ENCODE assay signal across 8 cellular contexts in the genomic region with DNA sequence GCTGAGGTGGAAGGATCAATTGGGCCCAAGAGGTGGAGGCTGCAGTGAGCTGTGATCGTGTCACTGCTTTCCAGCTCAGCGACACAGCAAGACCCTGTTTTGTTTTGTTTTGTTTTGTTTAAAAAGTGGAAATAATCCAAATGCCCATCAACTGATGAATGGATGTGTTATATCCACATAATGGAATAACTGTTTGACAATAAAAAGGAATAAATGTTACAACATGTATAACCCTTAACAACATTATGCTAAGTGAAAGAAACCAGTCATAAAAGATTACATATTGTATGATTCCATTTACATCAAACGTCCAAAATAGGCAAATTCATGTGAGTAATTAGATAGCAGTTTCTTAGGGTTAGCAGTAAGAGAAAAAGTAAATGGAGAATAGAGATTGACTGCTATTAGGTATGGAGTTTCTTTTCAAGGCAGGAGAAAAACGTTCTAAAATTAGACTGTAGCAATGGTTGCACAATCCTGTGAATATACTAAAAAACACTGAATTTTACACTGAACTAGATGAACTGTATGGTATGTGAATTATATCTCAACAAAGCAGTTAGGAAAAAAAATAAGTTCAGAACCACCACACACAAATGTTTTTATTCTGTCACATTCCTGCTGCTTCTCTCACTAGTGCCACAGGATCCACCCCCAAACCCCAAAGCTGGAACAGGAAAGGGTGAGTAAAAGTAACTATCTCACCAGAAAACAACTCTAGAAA.
DNase-seq lines count a peak whose midpoint lies in the region; ATAC-seq lines count a peak whose summit lies in the region.

No MANE protein-coding gene starts in this region.

- peaks cover 37% of the 10 kb centered on the region for H3K36me3 Mint-ChIP-seq in activated T-cell treated with anti-CD3 and anti-CD28 coated beads, Interleukin-2, amount 50 U/mL, for 24 hours (ENCODE audit: low read depth)
- peaks cover 10% of the 10 kb centered on the region for H3K36me3 Mint-ChIP-seq in activated naive CD8-positive, alpha-beta T cell treated with anti-CD3 and anti-CD28 coated beads, Interleukin-2, amount 50 U/mL, for 24 hours (ENCODE audit: low read depth)

- peak overlapping the region; percentile 95 for H3K27ac Mint-ChIP-seq in activated T-cell treated with anti-CD3 and anti-CD28 coated beads, Interleukin-2, amount 50 U/mL, for 24 hours
- H3K27ac Mint-ChIP-seq in activated naive CD8-positive, alpha-beta T cell treated with anti-CD3 and anti-CD28 coated beads, Interleukin-2, amount 50 U/mL, for 24 hours = peak overlapping the region; percentile 83

- no peak for DNase-seq in activated T-cell treated with anti-CD3 and anti-CD28 coated beads, Interleukin-2, amount 50 U/mL, for 24 hours
- no peak for DNase-seq in activated T-cell treated with anti-CD3 and anti-CD28 coated beads, Interleukin-2, amount 50 U/mL, for 1 hour
- DNase-seq in activated naive CD8-positive, alpha-beta T cell treated with anti-CD3 and anti-CD28 coated beads, Interleukin-2, amount 50 U/mL, for 24 hours = no peak
- peak; percentile 33 for DNase-seq in hepatic stellate cell (ENCODE audit: low spot score)
- DNase-seq in substantia nigra (lab: John Stamatoyannopoulos, UW) = no peak
- DNase-seq in DMS53 treated with DMSO at 0.1 percent for 48 hours (lab: John Stamatoyannopoulos, UW; ENCODE audit: unreplicated experiment) = no peak

- H3K27ac ChIP-seq in substantia nigra (ENCODE audit: low read depth, low read length, poor library complexity, severe bottlenecking) = peak overlapping the region; percentile 23

- peaks cover 89% of the 10 kb centered on the region for H3K4me1 Mint-ChIP-seq in activated T-cell treated with anti-CD3 and anti-CD28 coated beads, Interleukin-2, amount 50 U/mL, for 24 hours (ENCODE audit: low read depth)
- peaks cover 89% of the 10 kb centered on the region for H3K4me1 Mint-ChIP-seq in activated naive CD8-positive, alpha-beta T cell treated with anti-CD3 and anti-CD28 coated beads, Interleukin-2, amount 50 U/mL, for 24 hours

- ATAC-seq in activated naive CD8-positive, alpha-beta T cell treated with anti-CD3 and anti-CD28 coated beads, Interleukin-2, amount 50 U/mL, for 24 hours = peak; percentile 52
- ATAC-seq in GM21786 (IDR thresholded peaks at IDR 0.05; ENCODE audit: unreplicated experiment) = no peak
- no peak for ATAC-seq in HG02763 (IDR thresholded peaks at IDR 0.05; ENCODE audit: unreplicated experiment)

- H3K9me3 Mint-ChIP-seq in activated T-cell treated with anti-CD3 and anti-CD28 coated beads, Interleukin-2, amount 50 U/mL, for 24 hours = no peaks in the 10 kb centered on the region
- no peaks in the 10 kb centered on the region for H3K9me3 Mint-ChIP-seq in activated naive CD8-positive, alpha-beta T cell treated with anti-CD3 and anti-CD28 coated beads, Interleukin-2, amount 50 U/mL, for 24 hours

- peak overlapping the region; percentile 55 for H3K4me3 Mint-ChIP-seq in activated T-cell treated with anti-CD3 and anti-CD28 coated beads, Interleukin-2, amount 50 U/mL, for 24 hours
- H3K4me3 Mint-ChIP-seq in activated naive CD8-positive, alpha-beta T cell treated with anti-CD3 and anti-CD28 coated beads, Interleukin-2, amount 50 U/mL, for 24 hours = peak overlapping the region; percentile 59

- no peaks in the 10 kb centered on the region for H3K27me3 Mint-ChIP-seq in activated T-cell treated with anti-CD3 and anti-CD28 coated beads, Interleukin-2, amount 50 U/mL, for 24 hours
- H3K27me3 Mint-ChIP-seq in activated naive CD8-positive, alpha-beta T cell treated with anti-CD3 and anti-CD28 coated beads, Interleukin-2, amount 50 U/mL, for 24 hours = no peaks in the 10 kb centered on the region
